In the genomic region with DNA sequence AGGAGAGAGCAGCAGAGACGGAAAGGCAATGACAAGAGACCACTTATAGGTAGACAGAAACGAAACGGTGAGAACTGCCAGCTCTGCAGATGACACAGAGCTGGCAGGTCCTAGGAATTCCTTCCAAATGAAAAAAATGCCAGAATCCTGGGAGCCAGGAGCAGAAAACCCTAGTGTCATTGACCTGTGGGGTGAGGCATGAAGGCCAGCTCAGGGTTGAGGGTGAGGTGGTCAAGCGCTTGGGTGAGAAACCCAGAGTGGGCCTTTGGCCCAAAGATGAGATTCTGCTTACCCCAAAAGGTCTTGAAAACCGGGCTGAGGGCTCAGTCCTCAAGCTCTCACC, we compare ENCODE assay signal across 14 cellular contexts. TPM values are rescaled to one million over a fixed set of nuclear protein-coding genes. Genes with fewer than 3 reads are reported as not detected.
DNase-seq lines count a peak whose midpoint lies in the region; ATAC-seq, FAIRE-seq and TF ChIP-seq lines count a peak whose summit lies in the region.
"Had no signal": no experiment of that assay in that cellular context is flagged by ENCODE, and none has a peak within 500 bp of the region (broad histone marks: within the 10 kb centered on the region; RNA-seq: fewer than 3 reads in every experiment).

No MANE protein-coding gene starts in this region.

- 82% methylated on average over 5 of the region's 5 CpGs for WGBS in hepatocyte (ENCODE audit: low lambda C conversion rate, missing lambda C conversion rate)
- WGBS in small intestine, 3 donors: 59 to 76% (median 64%) methylated on average over 5 of the region's 5 CpGs
- WGBS in SK-N-SH (ENCODE audit: low lambda C conversion rate): 84% methylated on average over 5 of the region's 5 CpGs

- no peak for ATAC-seq in activated T-helper 17 cell treated with anti-CD3 and anti-CD28 coated beads, Interleukin-2, amount 50 U/mL, for 72 hours (replicated peaks)
- ATAC-seq in T-cell (replicated peaks in 1 of 4): no peak

- no peaks in the 10 kb centered on the region for H3K79me2 ChIP-seq in hepatocyte
- H3K79me2 ChIP-seq in SK-N-SH (ENCODE audit: insufficient read depth): no peaks in the 10 kb centered on the region

- H3K4me2 ChIP-seq in hepatocyte (no peak overlapping the region), SK-N-SH (no peak overlapping the region)

- H3F3A ChIP-seq in SK-N-SH (replicated peaks; ENCODE audit: insufficient read depth): peaks cover 15% of the 10 kb centered on the region

- H3K9me2 ChIP-seq in hepatocyte (replicated peaks; ENCODE audit: insufficient read depth) (no peaks in the 10 kb centered on the region), SK-N-SH (no peaks in the 10 kb centered on the region)

- no peak for DNase-seq in GM19239 (ENCODE audit: insufficient read length, low spot score)
- no peak for DNase-seq in hepatocyte (ENCODE audit: low spot score)
- no peak for DNase-seq in small intestine
- DNase-seq in SK-N-SH: no peak
- DNase-seq in A172 (ENCODE audit: low spot score): no peak
- DNase-seq in T-cell: no peak
- DNase-seq in activated naive CD4-positive, alpha-beta T cell treated with anti-CD3 and anti-CD28 coated beads, Interleukin-2, amount 50 U/mL, for 16 hours: no peak
- DNase-seq: activated CD8-positive, alpha-beta memory T cell treated with anti-CD3 and anti-CD28 coated beads, Interleukin-2, amount 50 U/mL, for 4 hours; DMS 273 treated with DMSO at 0.1 percent for 48 hours; NCI-H1694 treated with DMSO at 0.1 percent for 48 hours; T-helper 9 cell had no signal

- H2AFZ ChIP-seq in hepatocyte (no peak overlapping the region), SK-N-SH (ENCODE audit: low read depth) (no peak overlapping the region)

- peak; percentile 85 for FAIRE-seq in GM19239 (lab: Jason Lieb, UNC)
- FAIRE-seq in small intestine (lab: Jason Lieb, UNC): no peak

- H3K27me3 ChIP-seq in hepatocyte: peaks cover 17% of the 10 kb centered on the region
- H3K27me3 ChIP-seq in small intestine (ENCODE audit: control insufficient read depth in 2 of 2, insufficient read depth in 2 of 2, low read length in 2 of 2): no peaks in the 10 kb centered on the region
- H3K27me3 ChIP-seq in SK-N-SH (ENCODE audit: insufficient read depth): no peaks in the 10 kb centered on the region

- peaks cover 21% of the 10 kb centered on the region for H3K4me1 Mint-ChIP-seq in activated T-helper 17 cell treated with anti-CD3 and anti-CD28 coated beads, Interleukin-2, amount 50 U/mL, for 72 hours
- peaks cover 13 to 22% (median 20%) of the 10 kb centered on the region in 3 donors for H3K4me1 Mint-ChIP-seq in T-cell

- H3K4me3 Mint-ChIP-seq in activated T-helper 17 cell treated with anti-CD3 and anti-CD28 coated beads, Interleukin-2, amount 50 U/mL, for 72 hours: no peak overlapping the region
- H3K4me3 Mint-ChIP-seq in T-cell: no peak overlapping the region
- H3K4me3 Mint-ChIP-seq: stimulated activated naive CD8-positive, alpha-beta T cell treated with anti-CD3 and anti-CD28 coated beads, Interleukin-15, Interleukin-2, amounts not matched to agents 100 ng/mL and 50 ng/mL, for 24 hours had no signal

- peaks cover 53% of the 10 kb centered on the region for H3K4me1 ChIP-seq in hepatocyte (ENCODE audit: insufficient read depth)
- H3K4me1 ChIP-seq in small intestine (ENCODE audit: control insufficient read depth in 2 of 2, insufficient read depth in 1 of 2, low read depth in 1 of 2, low read length in 1 of 2): peaks cover 0 to 4% of the 10 kb centered on the region in 2 donors
- peaks cover 38 to 39% of the 10 kb centered on the region in 2 experiments; a peak in 3 of 4 replicates for H3K4me1 ChIP-seq in SK-N-SH (ENCODE audit: control insufficient read depth in 1 of 2, insufficient read depth in 2 of 2, low read depth in 1 of 2, low read length in 1 of 2)

- H3K36me3 ChIP-seq in hepatocyte (replicated peaks; ENCODE audit: insufficient read depth, low read depth): no peaks in the 10 kb centered on the region
- peaks cover 5% of the 10 kb centered on the region in 2 donors for H3K36me3 ChIP-seq in small intestine (ENCODE audit: control insufficient read depth in 2 of 2, insufficient read depth in 2 of 2, low read length in 2 of 2)
- peaks cover 13 to 39% of the 10 kb centered on the region in 2 experiments for H3K36me3 ChIP-seq in SK-N-SH (replicated peaks in 1 of 2; ENCODE audit: control insufficient read depth in 1 of 2, insufficient read depth in 2 of 2, low read length in 1 of 2)

- no peaks in the 10 kb centered on the region for H3K9me3 Mint-ChIP-seq in activated T-helper 17 cell treated with anti-CD3 and anti-CD28 coated beads, Interleukin-2, amount 50 U/mL, for 72 hours
- no peaks in the 10 kb centered on the region for H3K9me3 Mint-ChIP-seq in T-cell
- H3K9me3 Mint-ChIP-seq: stimulated activated naive CD8-positive, alpha-beta T cell treated with anti-CD3 and anti-CD28 coated beads, Interleukin-15, Interleukin-2, amounts not matched to agents 100 ng/mL and 50 ng/mL, for 24 hours had no signal

- no peak overlapping the region for H3K9ac ChIP-seq in SK-N-SH

- no peaks in the 10 kb centered on the region for H3K9me3 ChIP-seq in hepatocyte (ENCODE audit: low read depth)
- H3K9me3 ChIP-seq in small intestine (ENCODE audit: control insufficient read depth, low read depth): no peaks in the 10 kb centered on the region
- no peaks in the 10 kb centered on the region for H3K9me3 ChIP-seq in SK-N-SH

- peaks cover 4% of the 10 kb centered on the region for H3K27me3 Mint-ChIP-seq in activated T-helper 17 cell treated with anti-CD3 and anti-CD28 coated beads, Interleukin-2, amount 50 U/mL, for 72 hours
- peaks cover 7 to 14% of the 10 kb centered on the region in 2 donors for H3K27me3 Mint-ChIP-seq in T-cell

- peak overlapping the region; percentile 61 for H3K27ac Mint-ChIP-seq in activated T-helper 17 cell treated with anti-CD3 and anti-CD28 coated beads, Interleukin-2, amount 50 U/mL, for 72 hours
- peak overlapping the region in 1 of 2 donors; percentile 13 for H3K27ac Mint-ChIP-seq in T-cell
- H3K27ac Mint-ChIP-seq: stimulated activated naive CD8-positive, alpha-beta T cell treated with anti-CD3 and anti-CD28 coated beads, Interleukin-15, Interleukin-2, amounts not matched to agents 100 ng/mL and 50 ng/mL, for 24 hours had no signal

- H3K27ac ChIP-seq in hepatocyte: peak overlapping the region; percentile 87
- H3K27ac ChIP-seq in small intestine (ENCODE audit: low read depth in 1 of 2, low read length in 1 of 2): peak overlapping the region; percentile 27 to 88
- H3K27ac ChIP-seq in SK-N-SH (ENCODE audit: low read depth in 2 of 2, low read length in 1 of 2): no peak overlapping the region

- TF ChIP-seq RAD21 in SK-N-SH (IDR thresholded peaks at IDR 0.05; ENCODE audit: low read length): no peak

- TF ChIP-seq CTCF in hepatocyte (IDR thresholded peaks at IDR 0.05; ENCODE audit: poor library complexity): no peak
- no peak for TF ChIP-seq CTCF in SK-N-SH (IDR thresholded peaks at IDR 0.05)

- POLR2A ChIA-PET in SK-N-SH (lab: Yijun Ruan, JAX): no interaction called here
- POLR2A ChIA-PET in T-cell (lab: Charles Lee): interaction anchor here in 1 of 2 donors (0.7 kb wide), 1 partner anchor 410 kb away, joined by 4 read pairs; no protein-coding TSS in a partner anchor

- TF ChIP-seq EP300 in SK-N-SH (IDR thresholded peaks at IDR 0.05; ENCODE audit: borderline replicate concordance in 1 of 2, low read depth in 1 of 2, low read length in 1 of 2): no peak

- no peaks in the 10 kb centered on the region for H4K20me1 ChIP-seq in hepatocyte (ENCODE audit: insufficient read depth, poor library complexity, severe bottlenecking)
- no peaks in the 10 kb centered on the region for H4K20me1 ChIP-seq in SK-N-SH (ENCODE audit: insufficient read depth)

- CTCF ChIA-PET in SK-N-SH (lab: Yijun Ruan, JAX): interaction anchor here (0.7 to 7.4 kb wide), 6 partner anchors 9 to 217 kb away, joined by 3 to 81 read pairs (median 6); a partner anchor contains a TSS
- CTCF ChIA-PET in T-cell (lab: Charles Lee): no interaction called here

- peaks cover 100% of the 10 kb centered on the region for H3K36me3 Mint-ChIP-seq in activated T-helper 17 cell treated with anti-CD3 and anti-CD28 coated beads, Interleukin-2, amount 50 U/mL, for 72 hours (ENCODE audit: low read depth)
- H3K36me3 Mint-ChIP-seq in T-cell: peaks cover 74% of the 10 kb centered on the region

- no peak overlapping the region for H3K4me3 ChIP-seq in hepatocyte
- no peak overlapping the region for H3K4me3 ChIP-seq in small intestine (ENCODE audit: low read depth in 1 of 2, low read length in 2 of 2)
- H3K4me3 ChIP-seq in SK-N-SH (ENCODE audit: low read depth in 2 of 2, low read length in 1 of 2): no peak overlapping the region

RNA-seq across cellular contexts. Expression of a gene that starts 9.2 kb away (rescaled TPM):
- total RNA-seq in activated T-helper 17 cell treated with anti-CD3 and anti-CD28 coated beads, Interleukin-2, amount 50 U/mL, for 72 hours: 10 to 100 TPM; 22.8 to 24.4 TPM
- 8.8 and 9.4 TPM in 2 replicates for total RNA-seq in hepatocyte
- 8.2 and 10.2 TPM in 2 replicates for polyA plus RNA-seq in hepatocyte
- 1 to 10 TPM in 2 of 3 donors, under 1 TPM in 1; 0.89 to 6.9 (median 6.2) TPM for polyA plus RNA-seq in small intestine
- 3.8 and 6.4 TPM in 2 replicates for polyA plus RNA-seq in SK-N-SH (2012; rRNA removed)
- 2.1 and 3.1 TPM in 2 replicates for polyA plus RNA-seq in SK-N-SH (2012; cell fraction: cytosol; rRNA removed)
- polyA plus RNA-seq in SK-N-SH (2012; cell fraction: nucleus; rRNA removed): 13.7 and 15.5 TPM in 2 replicates
- total RNA-seq in A172 (2014; rRNA removed; shearing (Covaris generic)): 7.3 and 12.5 TPM in 2 replicates
- 10 to 100 TPM in 1 of 5 donors, 1 to 10 TPM in 4; 3.2 to 12.3 (median 8.4) TPM for total RNA-seq in T-cell

RNA-seq across cellular contexts. Expression of a gene that starts 22.3 kb away (rescaled TPM):
- 10 to 100 TPM; 20.7 to 39.3 TPM for total RNA-seq in activated T-helper 17 cell treated with anti-CD3 and anti-CD28 coated beads, Interleukin-2, amount 50 U/mL, for 72 hours
- total RNA-seq in hepatocyte: 49.2 and 56.4 TPM in 2 replicates
- 72.5 and 72.7 TPM in 2 replicates for polyA plus RNA-seq in hepatocyte
- 10 to 100 TPM; 65.9 to 90.5 (median 80.1) TPM for polyA plus RNA-seq in small intestine
- polyA plus RNA-seq in SK-N-SH (2012; rRNA removed): 58.1 and 59.2 TPM in 2 replicates
- polyA plus RNA-seq in SK-N-SH (2012; cell fraction: cytosol; rRNA removed): 39.2 and 51.0 TPM in 2 replicates
- 34.5 and 38.7 TPM in 2 replicates for polyA plus RNA-seq in SK-N-SH (2012; cell fraction: nucleus; rRNA removed)
- 104 and 128 TPM in 2 replicates for total RNA-seq in A172 (2014; rRNA removed; shearing (Covaris generic))
- total RNA-seq in T-cell: 10 to 100 TPM; 31.0 to 36.8 (median 31.8) TPM

RNA-seq across cellular contexts. Expression of a gene that starts 34.2 kb away (rescaled TPM):
- total RNA-seq in activated T-helper 17 cell treated with anti-CD3 and anti-CD28 coated beads, Interleukin-2, amount 50 U/mL, for 72 hours: 10 to 100 TPM; 36.9 to 40.2 TPM
- 26.2 and 27.8 TPM in 2 replicates for total RNA-seq in hepatocyte
- 45.2 and 49.0 TPM in 2 replicates for polyA plus RNA-seq in hepatocyte
- 10 to 100 TPM; 11.6 to 19.2 (median 12.5) TPM for polyA plus RNA-seq in small intestine
- 36.2 and 39.5 TPM in 2 replicates for polyA plus RNA-seq in SK-N-SH (2012; rRNA removed)
- polyA plus RNA-seq in SK-N-SH (2012; cell fraction: cytosol; rRNA removed): 10.0 and 16.0 TPM in 2 replicates
- 149 and 180 TPM in 2 replicates for polyA plus RNA-seq in SK-N-SH (2012; cell fraction: nucleus; rRNA removed)
- 31.2 and 33.2 TPM in 2 replicates for total RNA-seq in A172 (2014; rRNA removed; shearing (Covaris generic))
- total RNA-seq in T-cell: 100 to 1,000 TPM in 2 of 5 donors, 10 to 100 TPM in 3; 84.6 to 116 (median 94.2) TPM

RNA-seq across cellular contexts. Expression of a gene that starts 39.0 kb away (rescaled TPM):
- total RNA-seq in activated T-helper 17 cell treated with anti-CD3 and anti-CD28 coated beads, Interleukin-2, amount 50 U/mL, for 72 hours: under 1 TPM in 1 of 2 donors, not detected in 1; 0.09 TPM
- total RNA-seq in hepatocyte (0.48 and 1.4 TPM in 2 replicates), T-cell (1 to 10 TPM in 2 of 5 donors, under 1 TPM in 3; 0.43 to 1.1 (median 0.63) TPM)
- polyA plus RNA-seq in hepatocyte (0.53 and 0.97 TPM in 2 replicates), small intestine (1 to 10 TPM in 1 of 3 donors, not detected in 2; 1.0 TPM), SK-N-SH (2012; rRNA removed) (0.07 TPM in 1 of 2 replicates, not detected in the other)
- 0.01 and 0.03 TPM in 2 replicates for polyA plus RNA-seq in SK-N-SH (2012; cell fraction: cytosol; rRNA removed)
- 0.02 and 0.04 TPM in 2 replicates for polyA plus RNA-seq in SK-N-SH (2012; cell fraction: nucleus; rRNA removed)
- total RNA-seq in A172 (2014; rRNA removed; shearing (Covaris generic)): 1.7 and 2.2 TPM in 2 replicates
- total RNA-seq: mononuclear cell had no signal

Comparison
In these comparisons a context has a peak if more than half of its experiments do, and no peak if none do; other contexts are left out.
1. H3K27ac ChIP-seq: peak in hepatocyte (single experiment) and small intestine (2 of 2); none in SK-N-SH (0 of 2).